Comparison of ENCODE assay signal across 1 cellular context in the genomic region with DNA sequence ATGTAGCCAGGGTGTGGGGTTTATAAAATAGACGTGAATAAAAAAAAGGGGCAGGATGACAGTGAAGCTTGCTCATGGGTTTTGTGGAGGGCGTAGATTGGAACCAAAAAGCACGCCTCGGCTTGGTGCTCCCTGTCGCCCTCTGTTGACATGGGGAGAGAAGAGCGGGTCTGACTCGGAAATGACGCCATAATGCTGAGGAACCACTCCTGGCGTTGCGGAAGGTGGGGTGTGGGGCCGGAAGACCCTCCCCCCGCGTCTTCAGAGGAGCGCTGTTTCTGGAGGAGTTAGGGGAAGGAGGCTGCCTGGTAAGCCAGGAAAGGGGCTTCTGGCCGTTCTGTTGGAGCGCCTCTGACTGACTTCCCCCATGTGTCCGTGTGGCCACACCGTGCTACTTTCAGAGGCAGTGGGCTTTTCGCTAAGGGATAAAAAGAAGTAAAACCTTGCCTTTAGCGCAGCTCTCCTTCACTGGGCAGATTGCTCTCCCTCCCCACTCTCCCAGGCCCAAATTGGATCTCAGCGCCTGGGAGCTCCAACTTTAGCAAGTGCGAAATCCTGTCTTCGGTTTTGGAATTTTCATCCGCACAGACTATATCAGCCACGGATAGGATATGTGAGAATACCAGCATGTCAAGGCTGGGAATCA.
TF ChIP-seq lines count a peak whose summit lies in the region.

No MANE protein-coding gene starts in this region.

TF ChIP-seq in GM12878, 131 proteins besides CTCF, POLR2A, EP300 and RAD21 (continued from another document):
- TF ChIP-seq, protein P1, sequence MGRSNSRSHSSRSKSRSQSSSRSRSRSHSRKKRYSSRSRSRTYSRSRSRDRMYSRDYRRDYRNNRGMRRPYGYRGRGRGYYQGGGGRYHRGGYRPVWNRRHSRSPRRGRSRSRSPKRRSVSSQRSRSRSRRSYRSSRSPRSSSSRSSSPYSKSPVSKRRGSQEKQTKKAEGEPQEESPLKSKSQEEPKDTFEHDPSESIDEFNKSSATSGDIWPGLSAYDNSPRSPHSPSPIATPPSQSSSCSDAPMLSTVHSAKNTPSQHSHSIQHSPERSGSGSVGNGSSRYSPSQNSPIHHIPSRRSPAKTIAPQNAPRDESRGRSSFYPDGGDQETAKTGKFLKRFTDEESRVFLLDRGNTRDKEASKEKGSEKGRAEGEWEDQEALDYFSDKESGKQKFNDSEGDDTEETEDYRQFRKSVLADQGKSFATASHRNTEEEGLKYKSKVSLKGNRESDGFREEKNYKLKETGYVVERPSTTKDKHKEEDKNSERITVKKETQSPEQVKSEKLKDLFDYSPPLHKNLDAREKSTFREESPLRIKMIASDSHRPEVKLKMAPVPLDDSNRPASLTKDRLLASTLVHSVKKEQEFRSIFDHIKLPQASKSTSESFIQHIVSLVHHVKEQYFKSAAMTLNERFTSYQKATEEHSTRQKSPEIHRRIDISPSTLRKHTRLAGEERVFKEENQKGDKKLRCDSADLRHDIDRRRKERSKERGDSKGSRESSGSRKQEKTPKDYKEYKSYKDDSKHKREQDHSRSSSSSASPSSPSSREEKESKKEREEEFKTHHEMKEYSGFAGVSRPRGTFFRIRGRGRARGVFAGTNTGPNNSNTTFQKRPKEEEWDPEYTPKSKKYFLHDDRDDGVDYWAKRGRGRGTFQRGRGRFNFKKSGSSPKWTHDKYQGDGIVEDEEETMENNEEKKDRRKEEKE (IDR thresholded peaks at IDR 0.05), result no peak
- TF ChIP-seq CEBPB (IDR thresholded peaks at IDR 0.05; ENCODE audit: borderline replicate concordance in 1 of 2, low read depth in 2 of 2, low read length in 2 of 2), result no peak
- TF ChIP-seq CREB1 (IDR thresholded peaks at IDR 0.05; ENCODE audit: low read depth), result peak; percentile 97
- peak; percentile 78 for TF ChIP-seq IRF4 (IDR thresholded peaks at IDR 0.05; ENCODE audit: low read depth, low read length)
- TF ChIP-seq, protein P2, sequence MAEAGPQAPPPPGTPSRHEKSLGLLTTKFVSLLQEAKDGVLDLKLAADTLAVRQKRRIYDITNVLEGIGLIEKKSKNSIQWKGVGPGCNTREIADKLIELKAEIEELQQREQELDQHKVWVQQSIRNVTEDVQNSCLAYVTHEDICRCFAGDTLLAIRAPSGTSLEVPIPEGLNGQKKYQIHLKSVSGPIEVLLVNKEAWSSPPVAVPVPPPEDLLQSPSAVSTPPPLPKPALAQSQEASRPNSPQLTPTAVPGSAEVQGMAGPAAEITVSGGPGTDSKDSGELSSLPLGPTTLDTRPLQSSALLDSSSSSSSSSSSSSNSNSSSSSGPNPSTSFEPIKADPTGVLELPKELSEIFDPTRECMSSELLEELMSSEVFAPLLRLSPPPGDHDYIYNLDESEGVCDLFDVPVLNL (IDR thresholded peaks at IDR 0.05; ENCODE audit: low read depth, low read length), result no peak
- peak; percentile 79 for TF ChIP-seq YY1 (IDR thresholded peaks at IDR 0.05; ENCODE audit: low read depth, low read length)
- TF ChIP-seq SP1 (IDR thresholded peaks at IDR 0.05; ENCODE audit: low read depth, low read length), result peak; percentile 46
- TF ChIP-seq, protein P3, sequence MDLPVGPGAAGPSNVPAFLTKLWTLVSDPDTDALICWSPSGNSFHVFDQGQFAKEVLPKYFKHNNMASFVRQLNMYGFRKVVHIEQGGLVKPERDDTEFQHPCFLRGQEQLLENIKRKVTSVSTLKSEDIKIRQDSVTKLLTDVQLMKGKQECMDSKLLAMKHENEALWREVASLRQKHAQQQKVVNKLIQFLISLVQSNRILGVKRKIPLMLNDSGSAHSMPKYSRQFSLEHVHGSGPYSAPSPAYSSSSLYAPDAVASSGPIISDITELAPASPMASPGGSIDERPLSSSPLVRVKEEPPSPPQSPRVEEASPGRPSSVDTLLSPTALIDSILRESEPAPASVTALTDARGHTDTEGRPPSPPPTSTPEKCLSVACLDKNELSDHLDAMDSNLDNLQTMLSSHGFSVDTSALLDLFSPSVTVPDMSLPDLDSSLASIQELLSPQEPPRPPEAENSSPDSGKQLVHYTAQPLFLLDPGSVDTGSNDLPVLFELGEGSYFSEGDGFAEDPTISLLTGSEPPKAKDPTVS (IDR thresholded peaks at IDR 0.05; ENCODE audit: low read depth, low read length), result no peak
- peak; percentile 64; the same call in 1 of the 2 replicates for TF ChIP-seq CBFB (IDR thresholded peaks at IDR 0.05; ENCODE audit: low read depth)
